Comparison of ENCODE assay signal across 1 cellular context in genomic region chr22:37608477-37609239, GRCh38.
TF ChIP-seq lines count a peak whose summit lies in the region.

GGA1 (plus strand) TSS chr22:37608834; CDS start chr22:37608861, 27 bp downstream.

TF ChIP-seq in A549, 52 proteins besides CTCF, POLR2A, EP300 and RAD21 (continued from another document):
- TF ChIP-seq HES2 (IDR thresholded peaks at IDR 0.05) = no peak
- TF ChIP-seq MYC (IDR thresholded peaks at IDR 0.05; ENCODE audit: borderline replicate concordance, low read length) = 0 out of 2 replicates have a peak, but pooled peaks have one; percentile 34
- no peak for TF ChIP-seq EHMT2 (IDR thresholded peaks at IDR 0.05; ENCODE audit: low read depth)
- peak; percentile 72; the same call in 1 of the 2 replicates for TF ChIP-seq E2F6 (IDR thresholded peaks at IDR 0.05; ENCODE audit: borderline replicate concordance, low read depth)
- TF ChIP-seq PBX3 (IDR thresholded peaks at IDR 0.05) = 0 out of 2 replicates have a peak, but pooled peaks have one; percentile 9
- no peak for TF ChIP-seq HMGXB4 (CRISPR knock-in tag; IDR thresholded peaks at IDR 0.05; ENCODE audit: borderline replicate concordance)
- no peak for TF ChIP-seq NFE2L2 (conservative IDR thresholded peaks at IDR 0.05; ENCODE audit: low read length)
- TF ChIP-seq MAZ (IDR thresholded peaks at IDR 0.05; ENCODE audit: borderline replicate concordance, low read depth, low read length) = no peak
- TF ChIP-seq EHF (CRISPR knock-in tag; IDR thresholded peaks at IDR 0.05) = no peak
- TF ChIP-seq KDM1A (IDR thresholded peaks at IDR 0.05; ENCODE audit: low read depth) = no peak
- no peak for TF ChIP-seq HOXA7 (CRISPR knock-in tag; IDR thresholded peaks at IDR 0.05)
